1 cellular context compared by ENCODE assay signal in genomic region chr12:110577717-110578521, GRCh38.
A peak's percentile ranks its signal among the peaks of the same experiment; 100 is the strongest.
TF ChIP-seq lines count a peak whose summit lies in the region.

No MANE protein-coding gene starts in this region.

TF ChIP-seq in GM12878, 131 proteins besides CTCF, POLR2A, EP300 and RAD21 (continued from another document and continues in another):
- TF ChIP-seq USF2 (IDR thresholded peaks at IDR 0.05; ENCODE audit: borderline replicate concordance, low read depth, low read length) = no peak
- 0 out of 2 replicates have a peak, but pooled peaks have one; percentile 30 for TF ChIP-seq LARP7 (IDR thresholded peaks at IDR 0.05)
- TF ChIP-seq MEF2B (IDR thresholded peaks at IDR 0.05; ENCODE audit: partially characterized antibody, poor library complexity, severe bottlenecking) = peak; percentile 99
- peak; percentile 14; the same call in 1 of the 2 replicates for TF ChIP-seq CREB1 (IDR thresholded peaks at IDR 0.05; ENCODE audit: low read depth)
- no peak for TF ChIP-seq USF1 (IDR thresholded peaks at IDR 0.05; ENCODE audit: borderline replicate concordance, extremely low read length, insufficient read depth, low read depth, low read length)
- TF ChIP-seq RFX5 (IDR thresholded peaks at IDR 0.05; ENCODE audit: low read depth, low read length) = no peak
- TF ChIP-seq ZNF622 (IDR thresholded peaks at IDR 0.05) = no peak
- TF ChIP-seq NR2F1 (conservative IDR thresholded peaks at IDR 0.05) = peak; percentile 62
- no peak for TF ChIP-seq SIN3A (IDR thresholded peaks at IDR 0.05; ENCODE audit: low read depth, low read length)
- peak; percentile 92 for TF ChIP-seq NBN (IDR thresholded peaks at IDR 0.05)
- TF ChIP-seq ZBTB33 (IDR thresholded peaks at IDR 0.05) = no peak
- TF ChIP-seq MYB (IDR thresholded peaks at IDR 0.05; ENCODE audit: borderline replicate concordance, low read depth, low read length) = no peak
- TF ChIP-seq RB1 (IDR thresholded peaks at IDR 0.05; ENCODE audit: borderline replicate concordance) = peak; percentile 91; the same call in 1 of the 2 replicates
- TF ChIP-seq ZSCAN29 (IDR thresholded peaks at IDR 0.05) = peak; percentile 85
- no peak; the same call in 1 of the 2 replicates for TF ChIP-seq MTA3 (IDR thresholded peaks at IDR 0.05; ENCODE audit: borderline replicate concordance, low read length)
- TF ChIP-seq MEF2A (IDR thresholded peaks at IDR 0.05; ENCODE audit: insufficient read depth, low read depth, low read length) = peak; percentile 72; the same call in 1 of the 2 replicates
- no peak for TF ChIP-seq KDM1A (IDR thresholded peaks at IDR 0.05; ENCODE audit: borderline replicate concordance)
- TF ChIP-seq ETV6 (conservative IDR thresholded peaks at IDR 0.05 in 1 of 2, IDR thresholded peaks at IDR 0.05 in 1 of 2; ENCODE audit: borderline replicate concordance in 1 of 2, low read depth in 1 of 2) = no peak
- TF ChIP-seq MXI1 (IDR thresholded peaks at IDR 0.05; ENCODE audit: low read depth, low read length) = peak; percentile 61
- no peak for TF ChIP-seq RBBP5 (conservative IDR thresholded peaks at IDR 0.05)
- TF ChIP-seq CEBPB (IDR thresholded peaks at IDR 0.05; ENCODE audit: borderline replicate concordance in 1 of 2, low read depth in 2 of 2, low read length in 2 of 2) = peak in 1 of 2 experiments; percentile 27; a peak in 1 of 4 replicates
- TF ChIP-seq IRF5 (IDR thresholded peaks at IDR 0.05; ENCODE audit: borderline replicate concordance) = no peak
- peak; percentile 51 for TF ChIP-seq BCL11A (IDR thresholded peaks at IDR 0.05; ENCODE audit: low read depth, low read length)
- peak; percentile 71 for TF ChIP-seq MLLT1 (IDR thresholded peaks at IDR 0.05)
- TF ChIP-seq PBX3 (IDR thresholded peaks at IDR 0.05; ENCODE audit: insufficient replicate concordance, low read depth, low read length) = no peak
- TF ChIP-seq E2F4 (IDR thresholded peaks at IDR 0.05; ENCODE audit: low read depth, low read length) = no peak
- peak; percentile 69 for TF ChIP-seq IKZF1 (conservative IDR thresholded peaks at IDR 0.05)
- no peak for TF ChIP-seq HCFC1 (IDR thresholded peaks at IDR 0.05; ENCODE audit: low read length)
- peak; percentile 70; the same call in 1 of the 2 replicates for TF ChIP-seq BMI1 (IDR thresholded peaks at IDR 0.05; ENCODE audit: borderline replicate concordance)
- TF ChIP-seq FOS (IDR thresholded peaks at IDR 0.05; ENCODE audit: borderline replicate concordance, extremely low read depth, insufficient read length) = no peak
- peak; percentile 84; the same call in 1 of the 2 replicates for TF ChIP-seq PAX8 (IDR thresholded peaks at IDR 0.05)
- TF ChIP-seq RELB (IDR thresholded peaks at IDR 0.05; ENCODE audit: low read depth) = peak; percentile 80
- no peak for TF ChIP-seq CBX3 (IDR thresholded peaks at IDR 0.05; ENCODE audit: borderline replicate concordance, low read depth)
- peak; percentile 82 for TF ChIP-seq SKIL (IDR thresholded peaks at IDR 0.05; ENCODE audit: low read depth, poor library complexity, severe bottlenecking)
- no peak for TF ChIP-seq ASH2L (IDR thresholded peaks at IDR 0.05; ENCODE audit: borderline replicate concordance, low read depth)
- no peak for TF ChIP-seq REST (IDR thresholded peaks at IDR 0.05; ENCODE audit: low read depth, low read length)
- no peak for TF ChIP-seq ZNF274 (IDR thresholded peaks at IDR 0.05; ENCODE audit: insufficient read depth, insufficient read length)
- TF ChIP-seq JUND (IDR thresholded peaks at IDR 0.05; ENCODE audit: low read depth, low read length) = peak; percentile 77
- no peak for TF ChIP-seq STAT1 (conservative IDR thresholded peaks at IDR 0.05)
- TF ChIP-seq ZNF24 (IDR thresholded peaks at IDR 0.05) = peak; percentile 61
- TF ChIP-seq SUPT20H (IDR thresholded peaks at IDR 0.05; ENCODE audit: borderline replicate concordance, control insufficient read depth, low read depth, low read length) = no peak
- peak; percentile 95 for TF ChIP-seq RUNX3 (IDR thresholded peaks at IDR 0.05; ENCODE audit: low read length)
- peak; percentile 32; the same call in 1 of the 2 replicates for TF ChIP-seq PKNOX1 (IDR thresholded peaks at IDR 0.05)
